Comparison of ENCODE assay signal across 12 cellular contexts in genomic region chr10:102312683-102313082, GRCh38.
DNase-seq lines count a peak whose midpoint lies in the region; ATAC-seq, FAIRE-seq and TF ChIP-seq lines count a peak whose summit lies in the region.
"Had no signal": no experiment of that assay in that cellular context is flagged by ENCODE, and none has a peak within 500 bp of the region (broad histone marks: within the 10 kb centered on the region; RNA-seq: fewer than 3 reads in every experiment).

No MANE protein-coding gene starts in this region.

- no peaks in the 10 kb centered on the region for H3K27me3 Mint-ChIP-seq in activated T-cell treated with anti-CD3 and anti-CD28 coated beads, Interleukin-2, amount 50 U/mL, for 72 hours (ENCODE audit: low read depth)
- no peaks in the 10 kb centered on the region for H3K27me3 Mint-ChIP-seq in natural killer cell treated with Interleukin-12 subunit alpha and Interleukin-12 subunit beta and Interleukin-15 and Interleukin-18, amount 100 ng/mL, for 72 hours
- H3K27me3 Mint-ChIP-seq: naive thymus-derived CD4-positive, alpha-beta T cell had no signal

- H3K27ac Mint-ChIP-seq in activated T-cell treated with anti-CD3 and anti-CD28 coated beads, Interleukin-2, amount 50 U/mL, for 72 hours, result no peak overlapping the region
- H3K27ac Mint-ChIP-seq in natural killer cell treated with Interleukin-12 subunit alpha and Interleukin-12 subunit beta and Interleukin-15 and Interleukin-18, amount 100 ng/mL, for 72 hours, result no peak overlapping the region

- peak; percentile 74 for FAIRE-seq in RCC 7860 (lab: Jason Lieb, UNC)

- H3K36me3 Mint-ChIP-seq in activated T-cell treated with anti-CD3 and anti-CD28 coated beads, Interleukin-2, amount 50 U/mL, for 72 hours (ENCODE audit: insufficient read depth in 2 of 2), result peaks cover 0 to 4% of the 10 kb centered on the region in 2 donors
- no peaks in the 10 kb centered on the region for H3K36me3 Mint-ChIP-seq in natural killer cell treated with Interleukin-12 subunit alpha and Interleukin-12 subunit beta and Interleukin-15 and Interleukin-18, amount 100 ng/mL, for 72 hours

- H3K4me3 ChIP-seq in epithelial cell of proximal tubule (ENCODE audit: low read depth, low read length), result no peak overlapping the region
- no peak overlapping the region for H3K4me3 ChIP-seq in gastrocnemius medialis

- no peak for DNase-seq in activated T-cell treated with anti-CD3 and anti-CD28 coated beads, Interleukin-2, amount 50 U/mL, for 72 hours
- DNase-seq in activated T-cell treated with anti-CD3 and anti-CD28 coated beads, Interleukin-2, amount 50 U/mL, for 1 hour, result no peak
- DNase-seq in RCC 7860 (ENCODE audit: low spot score) (peak; percentile 49), epithelial cell of proximal tubule (ENCODE audit: low read depth) (peak; percentile 40), gastrocnemius medialis (peak in 1 of 2 donors; percentile 41), NCI-H2227 treated with DMSO at 0.1 percent for 48 hours (lab: John Stamatoyannopoulos, UW) (no peak)
- no peak for DNase-seq in natural killer cell treated with Interleukin-12 subunit alpha and Interleukin-12 subunit beta and Interleukin-15 and Interleukin-18, amount 100 ng/mL, for 72 hours (ENCODE audit: low spot score)
- no peak for DNase-seq in activated effector memory CD4-positive, alpha-beta T cell treated with Interleukin-2 at 50 U/mL for 16 hours
- DNase-seq: caudate nucleus; immature natural killer cell; Kasumi-1; naive thymus-derived CD4-positive, alpha-beta T cell had no signal

- peak; percentile 74 to 83 for ATAC-seq in activated T-cell treated with anti-CD3 and anti-CD28 coated beads, Interleukin-2, amount 50 U/mL, for 72 hours (replicated peaks in 1 of 2)
- peak; percentile 85 to 93 for ATAC-seq in gastrocnemius medialis
- ATAC-seq in natural killer cell treated with Interleukin-12 subunit alpha and Interleukin-12 subunit beta and Interleukin-15 and Interleukin-18, amount 100 ng/mL, for 72 hours, result no peak
- ATAC-seq: naive thymus-derived CD4-positive, alpha-beta T cell had no signal

- no peaks in the 10 kb centered on the region for H3K27me3 ChIP-seq in gastrocnemius medialis

- H3K4me3 Mint-ChIP-seq in activated T-cell treated with anti-CD3 and anti-CD28 coated beads, Interleukin-2, amount 50 U/mL, for 72 hours, result peak overlapping the region in 1 of 2 donors; percentile 36
- H3K4me3 Mint-ChIP-seq in natural killer cell treated with Interleukin-12 subunit alpha and Interleukin-12 subunit beta and Interleukin-15 and Interleukin-18, amount 100 ng/mL, for 72 hours, result no peak overlapping the region
- H3K4me3 Mint-ChIP-seq: immature natural killer cell; naive thymus-derived CD4-positive, alpha-beta T cell had no signal

- in situ Hi-C loops in gastrocnemius medialis (cut with MboI; ENCODE audit: low sequenced_read_pairs in 4 of 4), result no loop called here

- TF ChIP-seq CTCF in epithelial cell of proximal tubule (conservative IDR thresholded peaks at IDR 0.05; ENCODE audit: low read depth, low read length) (no peak), gastrocnemius medialis (IDR thresholded peaks at IDR 0.05 in 4 of 5, conservative IDR thresholded peaks at IDR 0.05 in 1 of 5) (no peak)

- intact Hi-C loops in gastrocnemius medialis (cut with DNase I; ENCODE audit: low total_unique reads), result no loop called here

- H3K4me1 Mint-ChIP-seq in activated T-cell treated with anti-CD3 and anti-CD28 coated beads, Interleukin-2, amount 50 U/mL, for 72 hours (ENCODE audit: low read depth), result peaks cover 45% of the 10 kb centered on the region
- peaks cover 45 to 46% of the 10 kb centered on the region in 2 donors for H3K4me1 Mint-ChIP-seq in natural killer cell treated with Interleukin-12 subunit alpha and Interleukin-12 subunit beta and Interleukin-15 and Interleukin-18, amount 100 ng/mL, for 72 hours (ENCODE audit: low read depth in 2 of 2)

- no peak for TF ChIP-seq POLR2A in gastrocnemius medialis (IDR thresholded peaks at IDR 0.05)

- no peaks in the 10 kb centered on the region for H3K36me3 ChIP-seq in gastrocnemius medialis

- H3K9me3 ChIP-seq in gastrocnemius medialis, result no peaks in the 10 kb centered on the region

- H3K9me3 Mint-ChIP-seq in activated T-cell treated with anti-CD3 and anti-CD28 coated beads, Interleukin-2, amount 50 U/mL, for 72 hours, result no peaks in the 10 kb centered on the region
- H3K9me3 Mint-ChIP-seq in natural killer cell treated with Interleukin-12 subunit alpha and Interleukin-12 subunit beta and Interleukin-15 and Interleukin-18, amount 100 ng/mL, for 72 hours, result no peaks in the 10 kb centered on the region
- H3K9me3 Mint-ChIP-seq: immature natural killer cell had no signal

- peak overlapping the region; percentile 70 to 84 (median 80) for H3K27ac ChIP-seq in gastrocnemius medialis

- H3K4me1 ChIP-seq in gastrocnemius medialis, result peaks cover 59 to 68% of the 10 kb centered on the region in 2 donors

Comparison
In these comparisons a context has a peak if more than half of its experiments do, and no peak if none do; other contexts are left out.
1. ATAC-seq: peak in activated T-cell treated with anti-CD3 and anti-CD28 coated beads, Interleukin-2, amount 50 U/mL, for 72 hours (2 of 2) and gastrocnemius medialis (2 of 2); none in natural killer cell treated with Interleukin-12 subunit alpha and Interleukin-12 subunit beta and Interleukin-15 and Interleukin-18, amount 100 ng/mL, for 72 hours (0 of 2).
2. DNase-seq: peak in RCC 7860 (single experiment) and epithelial cell of proximal tubule (single experiment); none in activated T-cell treated with anti-CD3 and anti-CD28 coated beads, Interleukin-2, amount 50 U/mL, for 72 hours (0 of 2), activated T-cell treated with anti-CD3 and anti-CD28 coated beads, Interleukin-2, amount 50 U/mL, for 1 hour (single experiment), NCI-H2227 treated with DMSO at 0.1 percent for 48 hours (single experiment), natural killer cell treated with Interleukin-12 subunit alpha and Interleukin-12 subunit beta and Interleukin-15 and Interleukin-18, amount 100 ng/mL, for 72 hours (single experiment) and activated effector memory CD4-positive, alpha-beta T cell treated with Interleukin-2 at 50 U/mL for 16 hours (single experiment).